ENCODE assay signal across 1 cellular context in the genomic region with DNA sequence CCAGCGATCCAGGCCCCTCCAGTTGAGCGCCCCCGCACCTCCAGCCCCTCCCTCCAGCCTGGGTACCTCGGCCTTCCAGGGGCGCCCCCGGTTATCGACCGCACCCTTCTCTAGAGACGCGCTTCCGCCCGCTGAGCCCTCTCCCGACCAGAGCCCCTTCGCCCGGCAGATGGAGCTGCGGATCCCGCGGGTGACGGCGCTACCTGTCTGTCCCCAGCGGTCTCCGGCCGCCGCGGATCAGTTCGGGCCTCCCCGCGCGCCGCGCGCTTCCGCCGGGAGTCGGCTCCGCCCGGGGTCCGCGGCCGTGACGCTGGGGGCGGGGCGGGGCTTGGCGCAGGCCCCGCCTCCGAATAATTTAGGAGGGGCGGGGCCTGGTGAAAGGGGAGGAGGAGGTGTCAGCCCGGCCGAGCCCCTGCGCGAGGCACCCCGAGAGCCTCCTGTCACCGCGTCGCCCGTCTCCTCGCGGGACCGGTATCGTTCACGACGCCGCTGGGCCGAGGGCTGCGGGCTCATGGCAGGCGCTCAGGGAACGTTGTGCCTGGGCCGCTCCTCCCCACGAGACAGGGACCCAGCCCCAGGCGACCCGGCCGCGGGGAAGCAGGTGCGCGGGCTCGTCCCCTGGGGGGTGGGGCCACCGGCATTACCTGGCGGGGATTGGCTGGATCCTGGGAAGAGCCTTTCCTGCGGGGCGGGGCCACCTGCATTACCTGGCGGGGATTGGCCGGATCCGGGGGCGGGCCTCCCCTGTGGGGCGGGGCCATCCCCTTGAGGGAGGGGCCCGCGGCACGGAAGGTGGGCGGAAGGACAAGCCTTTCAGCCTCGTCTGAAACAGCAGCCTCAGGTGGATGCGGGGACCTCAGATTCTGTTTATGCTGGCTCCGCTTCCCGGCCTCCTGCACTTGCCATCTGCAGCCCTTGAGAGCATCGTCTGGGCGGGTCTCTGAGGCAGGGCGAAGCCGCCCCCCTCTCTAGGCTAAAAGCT.
A peak's percentile ranks its signal among the peaks of the same experiment; 100 is the strongest.
TF ChIP-seq lines count a peak whose summit lies in the region.

A gene with protein sequence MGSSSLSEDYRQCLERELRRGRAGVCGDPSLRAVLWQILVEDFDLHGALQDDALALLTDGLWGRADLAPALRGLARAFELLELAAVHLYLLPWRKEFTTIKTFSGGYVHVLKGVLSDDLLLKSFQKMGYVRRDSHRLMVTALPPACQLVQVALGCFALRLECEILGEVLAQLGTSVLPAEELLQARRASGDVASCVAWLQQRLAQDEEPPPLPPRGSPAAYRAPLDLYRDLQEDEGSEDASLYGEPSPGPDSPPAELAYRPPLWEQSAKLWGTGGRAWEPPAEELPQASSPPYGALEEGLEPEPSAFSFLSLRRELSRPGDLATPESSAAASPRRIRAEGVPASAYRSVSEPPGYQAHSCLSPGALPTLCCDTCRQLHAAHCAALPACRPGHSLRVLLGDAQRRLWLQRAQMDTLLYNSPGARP (minus strand): TSS at position 281 of the 982 bp plus-strand sequence. CDS start 473 bp downstream, outside the sequence.

TF ChIP-seq in WTC11, 78 proteins besides CTCF, POLR2A, EP300 and RAD21 (continued from another document and continues in another):
- TF ChIP-seq, protein P1, sequence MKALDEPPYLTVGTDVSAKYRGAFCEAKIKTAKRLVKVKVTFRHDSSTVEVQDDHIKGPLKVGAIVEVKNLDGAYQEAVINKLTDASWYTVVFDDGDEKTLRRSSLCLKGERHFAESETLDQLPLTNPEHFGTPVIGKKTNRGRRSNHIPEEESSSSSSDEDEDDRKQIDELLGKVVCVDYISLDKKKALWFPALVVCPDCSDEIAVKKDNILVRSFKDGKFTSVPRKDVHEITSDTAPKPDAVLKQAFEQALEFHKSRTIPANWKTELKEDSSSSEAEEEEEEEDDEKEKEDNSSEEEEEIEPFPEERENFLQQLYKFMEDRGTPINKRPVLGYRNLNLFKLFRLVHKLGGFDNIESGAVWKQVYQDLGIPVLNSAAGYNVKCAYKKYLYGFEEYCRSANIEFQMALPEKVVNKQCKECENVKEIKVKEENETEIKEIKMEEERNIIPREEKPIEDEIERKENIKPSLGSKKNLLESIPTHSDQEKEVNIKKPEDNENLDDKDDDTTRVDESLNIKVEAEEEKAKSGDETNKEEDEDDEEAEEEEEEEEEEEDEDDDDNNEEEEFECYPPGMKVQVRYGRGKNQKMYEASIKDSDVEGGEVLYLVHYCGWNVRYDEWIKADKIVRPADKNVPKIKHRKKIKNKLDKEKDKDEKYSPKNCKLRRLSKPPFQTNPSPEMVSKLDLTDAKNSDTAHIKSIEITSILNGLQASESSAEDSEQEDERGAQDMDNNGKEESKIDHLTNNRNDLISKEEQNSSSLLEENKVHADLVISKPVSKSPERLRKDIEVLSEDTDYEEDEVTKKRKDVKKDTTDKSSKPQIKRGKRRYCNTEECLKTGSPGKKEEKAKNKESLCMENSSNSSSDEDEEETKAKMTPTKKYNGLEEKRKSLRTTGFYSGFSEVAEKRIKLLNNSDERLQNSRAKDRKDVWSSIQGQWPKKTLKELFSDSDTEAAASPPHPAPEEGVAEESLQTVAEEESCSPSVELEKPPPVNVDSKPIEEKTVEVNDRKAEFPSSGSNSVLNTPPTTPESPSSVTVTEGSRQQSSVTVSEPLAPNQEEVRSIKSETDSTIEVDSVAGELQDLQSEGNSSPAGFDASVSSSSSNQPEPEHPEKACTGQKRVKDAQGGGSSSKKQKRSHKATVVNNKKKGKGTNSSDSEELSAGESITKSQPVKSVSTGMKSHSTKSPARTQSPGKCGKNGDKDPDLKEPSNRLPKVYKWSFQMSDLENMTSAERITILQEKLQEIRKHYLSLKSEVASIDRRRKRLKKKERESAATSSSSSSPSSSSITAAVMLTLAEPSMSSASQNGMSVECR (CRISPR knock-in tag; IDR thresholded peaks at IDR 0.05; ENCODE audit: borderline replicate concordance) = peak; percentile 22; the same call in 1 of the 2 replicates
- TF ChIP-seq IRF2 (CRISPR knock-in tag; IDR thresholded peaks at IDR 0.05; ENCODE audit: borderline replicate concordance, low read depth) (no peak), ZNF416 (CRISPR knock-in tag; IDR thresholded peaks at IDR 0.05) (no peak), JAZF1 (CRISPR knock-in tag; IDR thresholded peaks at IDR 0.05) (no peak), CBFB (CRISPR knock-in tag; IDR thresholded peaks at IDR 0.05; ENCODE audit: low read depth) (no peak), ZNF396 (CRISPR knock-in tag; IDR thresholded peaks at IDR 0.05; ENCODE audit: borderline replicate concordance) (no peak), ZNF671 (CRISPR knock-in tag; IDR thresholded peaks at IDR 0.05) (no peak), OVOL2 (CRISPR knock-in tag; IDR thresholded peaks at IDR 0.05; ENCODE audit: borderline replicate concordance) (no peak), TEAD4 (CRISPR knock-in tag; IDR thresholded peaks at IDR 0.05) (no peak), MXD4 (CRISPR knock-in tag; IDR thresholded peaks at IDR 0.05; ENCODE audit: borderline replicate concordance) (no peak), NFYB (CRISPR knock-in tag; conservative IDR thresholded peaks at IDR 0.05; ENCODE audit: low read depth) (peak; percentile 26; the same call in 1 of the 2 replicates), JUN (CRISPR knock-in tag; IDR thresholded peaks at IDR 0.05) (no peak), ZNF317 (CRISPR knock-in tag; IDR thresholded peaks at IDR 0.05; ENCODE audit: borderline replicate concordance, low read depth) (no peak), NFATC4 (CRISPR knock-in tag; IDR thresholded peaks at IDR 0.05) (no peak), SMAD3 (CRISPR knock-in tag; IDR thresholded peaks at IDR 0.05; ENCODE audit: borderline replicate concordance) (no peak), NR1H2 (CRISPR knock-in tag; IDR thresholded peaks at IDR 0.05) (no peak), EMX1 (CRISPR knock-in tag; IDR thresholded peaks at IDR 0.05) (no peak), NFE2L1 (CRISPR knock-in tag; IDR thresholded peaks at IDR 0.05) (no peak), TCF7 (CRISPR knock-in tag; IDR thresholded peaks at IDR 0.05; ENCODE audit: low read depth) (no peak)
- TF ChIP-seq, protein P2, sequence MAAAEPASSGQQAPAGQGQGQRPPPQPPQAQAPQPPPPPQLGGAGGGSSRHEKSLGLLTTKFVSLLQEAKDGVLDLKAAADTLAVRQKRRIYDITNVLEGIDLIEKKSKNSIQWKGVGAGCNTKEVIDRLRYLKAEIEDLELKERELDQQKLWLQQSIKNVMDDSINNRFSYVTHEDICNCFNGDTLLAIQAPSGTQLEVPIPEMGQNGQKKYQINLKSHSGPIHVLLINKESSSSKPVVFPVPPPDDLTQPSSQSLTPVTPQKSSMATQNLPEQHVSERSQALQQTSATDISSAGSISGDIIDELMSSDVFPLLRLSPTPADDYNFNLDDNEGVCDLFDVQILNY (CRISPR knock-in tag; IDR thresholded peaks at IDR 0.05) = no peak
- TF ChIP-seq, protein P3, sequence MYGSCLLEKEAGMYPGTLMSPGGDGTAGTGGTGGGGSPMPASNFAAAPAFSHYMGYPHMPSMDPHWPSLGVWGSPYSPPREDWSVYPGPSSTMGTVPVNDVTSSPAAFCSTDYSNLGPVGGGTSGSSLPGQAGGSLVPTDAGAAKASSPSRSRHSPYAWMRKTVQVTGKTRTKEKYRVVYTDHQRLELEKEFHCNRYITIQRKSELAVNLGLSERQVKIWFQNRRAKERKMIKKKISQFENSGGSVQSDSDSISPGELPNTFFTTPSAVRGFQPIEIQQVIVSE (CRISPR knock-in tag; IDR thresholded peaks at IDR 0.05; ENCODE audit: borderline replicate concordance) = no peak
- TF ChIP-seq, protein P4, sequence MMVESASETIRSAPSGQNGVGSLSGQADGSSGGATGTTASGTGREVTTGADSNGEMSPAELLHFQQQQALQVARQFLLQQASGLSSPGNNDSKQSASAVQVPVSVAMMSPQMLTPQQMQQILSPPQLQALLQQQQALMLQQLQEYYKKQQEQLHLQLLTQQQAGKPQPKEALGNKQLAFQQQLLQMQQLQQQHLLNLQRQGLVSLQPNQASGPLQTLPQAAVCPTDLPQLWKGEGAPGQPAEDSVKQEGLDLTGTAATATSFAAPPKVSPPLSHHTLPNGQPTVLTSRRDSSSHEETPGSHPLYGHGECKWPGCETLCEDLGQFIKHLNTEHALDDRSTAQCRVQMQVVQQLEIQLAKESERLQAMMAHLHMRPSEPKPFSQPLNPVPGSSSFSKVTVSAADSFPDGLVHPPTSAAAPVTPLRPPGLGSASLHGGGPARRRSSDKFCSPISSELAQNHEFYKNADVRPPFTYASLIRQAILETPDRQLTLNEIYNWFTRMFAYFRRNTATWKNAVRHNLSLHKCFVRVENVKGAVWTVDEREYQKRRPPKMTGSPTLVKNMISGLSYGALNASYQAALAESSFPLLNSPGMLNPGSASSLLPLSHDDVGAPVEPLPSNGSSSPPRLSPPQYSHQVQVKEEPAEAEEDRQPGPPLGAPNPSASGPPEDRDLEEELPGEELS (CRISPR knock-in tag; IDR thresholded peaks at IDR 0.05) = 0 out of 2 replicates have a peak, but pooled peaks have one; percentile 29
- TF ChIP-seq, protein P5, sequence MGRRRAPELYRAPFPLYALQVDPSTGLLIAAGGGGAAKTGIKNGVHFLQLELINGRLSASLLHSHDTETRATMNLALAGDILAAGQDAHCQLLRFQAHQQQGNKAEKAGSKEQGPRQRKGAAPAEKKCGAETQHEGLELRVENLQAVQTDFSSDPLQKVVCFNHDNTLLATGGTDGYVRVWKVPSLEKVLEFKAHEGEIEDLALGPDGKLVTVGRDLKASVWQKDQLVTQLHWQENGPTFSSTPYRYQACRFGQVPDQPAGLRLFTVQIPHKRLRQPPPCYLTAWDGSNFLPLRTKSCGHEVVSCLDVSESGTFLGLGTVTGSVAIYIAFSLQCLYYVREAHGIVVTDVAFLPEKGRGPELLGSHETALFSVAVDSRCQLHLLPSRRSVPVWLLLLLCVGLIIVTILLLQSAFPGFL (CRISPR knock-in tag; IDR thresholded peaks at IDR 0.05; ENCODE audit: borderline replicate concordance) = no peak
- TF ChIP-seq, protein P6, sequence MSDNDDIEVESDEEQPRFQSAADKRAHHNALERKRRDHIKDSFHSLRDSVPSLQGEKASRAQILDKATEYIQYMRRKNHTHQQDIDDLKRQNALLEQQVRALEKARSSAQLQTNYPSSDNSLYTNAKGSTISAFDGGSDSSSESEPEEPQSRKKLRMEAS (CRISPR knock-in tag; IDR thresholded peaks at IDR 0.05) = peak; percentile 79
- TF ChIP-seq, protein P7, sequence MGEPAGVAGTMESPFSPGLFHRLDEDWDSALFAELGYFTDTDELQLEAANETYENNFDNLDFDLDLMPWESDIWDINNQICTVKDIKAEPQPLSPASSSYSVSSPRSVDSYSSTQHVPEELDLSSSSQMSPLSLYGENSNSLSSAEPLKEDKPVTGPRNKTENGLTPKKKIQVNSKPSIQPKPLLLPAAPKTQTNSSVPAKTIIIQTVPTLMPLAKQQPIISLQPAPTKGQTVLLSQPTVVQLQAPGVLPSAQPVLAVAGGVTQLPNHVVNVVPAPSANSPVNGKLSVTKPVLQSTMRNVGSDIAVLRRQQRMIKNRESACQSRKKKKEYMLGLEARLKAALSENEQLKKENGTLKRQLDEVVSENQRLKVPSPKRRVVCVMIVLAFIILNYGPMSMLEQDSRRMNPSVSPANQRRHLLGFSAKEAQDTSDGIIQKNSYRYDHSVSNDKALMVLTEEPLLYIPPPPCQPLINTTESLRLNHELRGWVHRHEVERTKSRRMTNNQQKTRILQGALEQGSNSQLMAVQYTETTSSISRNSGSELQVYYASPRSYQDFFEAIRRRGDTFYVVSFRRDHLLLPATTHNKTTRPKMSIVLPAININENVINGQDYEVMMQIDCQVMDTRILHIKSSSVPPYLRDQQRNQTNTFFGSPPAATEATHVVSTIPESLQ (CRISPR knock-in tag; IDR thresholded peaks at IDR 0.05) = no peak
- TF ChIP-seq, protein P8, sequence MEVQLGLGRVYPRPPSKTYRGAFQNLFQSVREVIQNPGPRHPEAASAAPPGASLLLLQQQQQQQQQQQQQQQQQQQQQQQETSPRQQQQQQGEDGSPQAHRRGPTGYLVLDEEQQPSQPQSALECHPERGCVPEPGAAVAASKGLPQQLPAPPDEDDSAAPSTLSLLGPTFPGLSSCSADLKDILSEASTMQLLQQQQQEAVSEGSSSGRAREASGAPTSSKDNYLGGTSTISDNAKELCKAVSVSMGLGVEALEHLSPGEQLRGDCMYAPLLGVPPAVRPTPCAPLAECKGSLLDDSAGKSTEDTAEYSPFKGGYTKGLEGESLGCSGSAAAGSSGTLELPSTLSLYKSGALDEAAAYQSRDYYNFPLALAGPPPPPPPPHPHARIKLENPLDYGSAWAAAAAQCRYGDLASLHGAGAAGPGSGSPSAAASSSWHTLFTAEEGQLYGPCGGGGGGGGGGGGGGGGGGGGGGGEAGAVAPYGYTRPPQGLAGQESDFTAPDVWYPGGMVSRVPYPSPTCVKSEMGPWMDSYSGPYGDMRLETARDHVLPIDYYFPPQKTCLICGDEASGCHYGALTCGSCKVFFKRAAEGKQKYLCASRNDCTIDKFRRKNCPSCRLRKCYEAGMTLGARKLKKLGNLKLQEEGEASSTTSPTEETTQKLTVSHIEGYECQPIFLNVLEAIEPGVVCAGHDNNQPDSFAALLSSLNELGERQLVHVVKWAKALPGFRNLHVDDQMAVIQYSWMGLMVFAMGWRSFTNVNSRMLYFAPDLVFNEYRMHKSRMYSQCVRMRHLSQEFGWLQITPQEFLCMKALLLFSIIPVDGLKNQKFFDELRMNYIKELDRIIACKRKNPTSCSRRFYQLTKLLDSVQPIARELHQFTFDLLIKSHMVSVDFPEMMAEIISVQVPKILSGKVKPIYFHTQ (CRISPR knock-in tag; IDR thresholded peaks at IDR 0.05) = no peak
- TF ChIP-seq, protein P9, sequence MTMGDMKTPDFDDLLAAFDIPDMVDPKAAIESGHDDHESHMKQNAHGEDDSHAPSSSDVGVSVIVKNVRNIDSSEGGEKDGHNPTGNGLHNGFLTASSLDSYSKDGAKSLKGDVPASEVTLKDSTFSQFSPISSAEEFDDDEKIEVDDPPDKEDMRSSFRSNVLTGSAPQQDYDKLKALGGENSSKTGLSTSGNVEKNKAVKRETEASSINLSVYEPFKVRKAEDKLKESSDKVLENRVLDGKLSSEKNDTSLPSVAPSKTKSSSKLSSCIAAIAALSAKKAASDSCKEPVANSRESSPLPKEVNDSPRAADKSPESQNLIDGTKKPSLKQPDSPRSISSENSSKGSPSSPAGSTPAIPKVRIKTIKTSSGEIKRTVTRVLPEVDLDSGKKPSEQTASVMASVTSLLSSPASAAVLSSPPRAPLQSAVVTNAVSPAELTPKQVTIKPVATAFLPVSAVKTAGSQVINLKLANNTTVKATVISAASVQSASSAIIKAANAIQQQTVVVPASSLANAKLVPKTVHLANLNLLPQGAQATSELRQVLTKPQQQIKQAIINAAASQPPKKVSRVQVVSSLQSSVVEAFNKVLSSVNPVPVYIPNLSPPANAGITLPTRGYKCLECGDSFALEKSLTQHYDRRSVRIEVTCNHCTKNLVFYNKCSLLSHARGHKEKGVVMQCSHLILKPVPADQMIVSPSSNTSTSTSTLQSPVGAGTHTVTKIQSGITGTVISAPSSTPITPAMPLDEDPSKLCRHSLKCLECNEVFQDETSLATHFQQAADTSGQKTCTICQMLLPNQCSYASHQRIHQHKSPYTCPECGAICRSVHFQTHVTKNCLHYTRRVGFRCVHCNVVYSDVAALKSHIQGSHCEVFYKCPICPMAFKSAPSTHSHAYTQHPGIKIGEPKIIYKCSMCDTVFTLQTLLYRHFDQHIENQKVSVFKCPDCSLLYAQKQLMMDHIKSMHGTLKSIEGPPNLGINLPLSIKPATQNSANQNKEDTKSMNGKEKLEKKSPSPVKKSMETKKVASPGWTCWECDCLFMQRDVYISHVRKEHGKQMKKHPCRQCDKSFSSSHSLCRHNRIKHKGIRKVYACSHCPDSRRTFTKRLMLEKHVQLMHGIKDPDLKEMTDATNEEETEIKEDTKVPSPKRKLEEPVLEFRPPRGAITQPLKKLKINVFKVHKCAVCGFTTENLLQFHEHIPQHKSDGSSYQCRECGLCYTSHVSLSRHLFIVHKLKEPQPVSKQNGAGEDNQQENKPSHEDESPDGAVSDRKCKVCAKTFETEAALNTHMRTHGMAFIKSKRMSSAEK (CRISPR knock-in tag; IDR thresholded peaks at IDR 0.05; ENCODE audit: borderline replicate concordance) = no peak
